5 cellular contexts compared by ENCODE assay signal in the genomic region with DNA sequence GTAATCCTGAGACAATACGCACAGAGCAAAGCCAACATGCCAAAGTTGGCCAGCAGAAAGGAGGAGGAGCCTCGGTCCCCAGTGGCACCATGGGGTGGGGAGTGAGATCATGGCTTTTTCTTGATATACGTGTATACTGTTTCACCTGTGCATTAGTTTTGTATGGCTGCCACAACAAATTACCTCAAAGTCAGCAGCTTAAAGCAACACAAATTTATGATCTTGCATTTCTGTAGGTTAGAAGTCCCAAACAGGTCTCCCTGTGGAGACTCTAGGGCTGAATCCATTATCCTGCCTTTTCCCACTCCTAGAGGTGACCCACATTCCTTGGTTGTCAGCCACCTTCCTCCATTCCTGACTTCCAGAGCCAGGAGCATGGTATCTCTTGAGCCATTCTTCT.
"Had no signal": no experiment of that assay in that cellular context is flagged by ENCODE, and none has a peak within 500 bp of the region (broad histone marks: within the 10 kb centered on the region; RNA-seq: fewer than 3 reads in every experiment).

No MANE protein-coding gene starts in this region.

- H3K27ac ChIP-seq: HL-60 had no signal

- H3K4me3 ChIP-seq: K562 had no signal

- DNase-seq: IMR-90, KBM-7, KG1 had no signal
